ENCODE assay signal across 8 cellular contexts in the genomic region with DNA sequence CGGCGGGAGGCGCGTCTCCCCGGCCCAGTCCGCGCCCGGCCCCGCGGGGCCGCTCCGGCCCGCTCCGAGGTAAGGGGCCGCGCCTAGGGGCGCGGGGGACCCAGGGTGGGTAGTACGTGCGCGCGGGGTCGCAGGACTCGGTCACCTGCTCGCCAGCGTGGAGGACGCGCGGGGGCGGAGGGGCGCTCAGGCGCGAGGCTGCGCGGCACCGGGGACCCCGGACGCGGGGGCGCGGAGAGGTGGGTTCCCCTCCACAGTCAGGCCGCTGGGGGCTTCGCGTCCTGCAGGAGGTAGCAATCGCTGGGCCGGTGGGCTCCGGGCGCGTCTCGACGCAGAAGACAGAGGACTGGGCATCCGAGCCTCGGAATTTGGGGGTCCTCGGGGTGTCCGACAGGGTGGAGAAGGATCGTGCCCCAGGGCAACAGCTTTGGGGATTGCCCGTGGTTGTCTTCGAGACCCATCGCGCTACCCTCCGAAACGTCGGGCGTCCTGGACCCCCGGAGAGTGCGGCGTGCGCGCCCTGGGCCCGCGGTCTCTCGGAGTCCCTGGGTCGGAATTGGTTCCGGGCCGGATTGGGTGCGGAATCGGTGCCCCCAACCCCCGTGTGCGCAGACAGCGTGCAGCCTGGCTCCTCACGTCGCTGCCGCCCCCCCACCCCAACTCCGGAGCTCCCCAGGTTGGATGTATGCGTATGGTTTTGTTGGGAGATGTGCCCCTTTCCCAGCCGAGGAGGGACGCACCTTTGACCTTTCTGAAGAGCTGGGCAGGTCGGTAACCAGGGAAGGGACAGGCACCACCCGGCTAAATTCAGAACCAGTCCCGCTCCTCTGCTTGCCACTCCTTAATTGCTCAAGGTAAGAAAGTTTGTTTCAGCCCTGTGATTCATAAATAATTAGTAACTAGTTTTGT. TPM values are rescaled to one million over a fixed set of nuclear protein-coding genes. Genes with fewer than 3 reads are reported as not detected.
DNase-seq lines count a peak whose midpoint lies in the region; ATAC-seq and TF ChIP-seq lines count a peak whose summit lies in the region.

No MANE protein-coding gene starts in this region.

- H3K27me3 ChIP-seq in DND-41 (ENCODE audit: insufficient read depth, low read length, poor library complexity), result no peaks in the 10 kb centered on the region
- H3K27me3 ChIP-seq in parathyroid adenoma (ENCODE audit: control insufficient read depth, insufficient read depth, low read length), result no peaks in the 10 kb centered on the region

- H4K20me1 ChIP-seq in DND-41 (ENCODE audit: insufficient read depth, low read length), result no peaks in the 10 kb centered on the region

- no peak overlapping the region for H3K27ac Mint-ChIP-seq in activated CD4-positive, alpha-beta memory T cell treated with anti-CD3 and anti-CD28 coated beads for 36 hours
- no peak overlapping the region for H3K27ac Mint-ChIP-seq in immature natural killer cell

- H3K4me1 ChIP-seq in DND-41 (ENCODE audit: insufficient read depth, low read length) (peaks cover 17% of the 10 kb centered on the region), parathyroid adenoma (no peaks in the 10 kb centered on the region)

- peak overlapping the region; percentile 77 for H3K4me2 ChIP-seq in DND-41 (ENCODE audit: insufficient read depth, low read length)
- H3K4me2 ChIP-seq in parathyroid adenoma (ENCODE audit: low read length), result peak overlapping the region; percentile 75

- H3K4me3 Mint-ChIP-seq in activated CD4-positive, alpha-beta memory T cell treated with anti-CD3 and anti-CD28 coated beads for 36 hours, result peak overlapping the region; percentile 44
- H3K4me3 Mint-ChIP-seq in immature natural killer cell, result no peak overlapping the region

- H3K9me3 ChIP-seq in DND-41 (ENCODE audit: insufficient read depth, low read length, severe bottlenecking), result no peaks in the 10 kb centered on the region
- no peaks in the 10 kb centered on the region for H3K9me3 ChIP-seq in parathyroid adenoma (ENCODE audit: control insufficient read depth, low read length)

- DNase-seq in DND-41 (peak; percentile 8), fibroblast of pulmonary artery (ENCODE audit: low read depth) (no peak), kidney tubule cell (ENCODE audit: low spot score) (no peak), immature natural killer cell (no peak)
- DNase-seq in activated CD4-positive, alpha-beta memory T cell treated with anti-CD3 and anti-CD28 coated beads for 36 hours, result no peak

- intact Hi-C loops in activated CD4-positive, alpha-beta memory T cell treated with anti-CD3 and anti-CD28 coated beads for 36 hours (cut with micrococcal nuclease), result no loop called here

- H3K9me3 Mint-ChIP-seq in activated CD4-positive, alpha-beta memory T cell treated with anti-CD3 and anti-CD28 coated beads for 36 hours, result no peaks in the 10 kb centered on the region
- peaks cover 0 to 2% (median 0%) of the 10 kb centered on the region in 6 donors for H3K9me3 Mint-ChIP-seq in immature natural killer cell

- H3K27ac ChIP-seq in DND-41 (ENCODE audit: low read length) (0 out of 2 replicates have a peak overlapping the region, but pooled peaks have one; percentile 26), parathyroid adenoma (no peak overlapping the region)

- TF ChIP-seq CTCF in DND-41 (IDR thresholded peaks at IDR 0.05; ENCODE audit: borderline replicate concordance, extremely low read depth, low read length, poor library complexity, severe bottlenecking) (no peak), fibroblast of pulmonary artery (IDR thresholded peaks at IDR 0.05; ENCODE audit: low read length, missing control alignments) (no peak), parathyroid adenoma (IDR thresholded peaks at IDR 0.05) (no peak)

- no peaks in the 10 kb centered on the region for H3K36me3 Mint-ChIP-seq in activated CD4-positive, alpha-beta memory T cell treated with anti-CD3 and anti-CD28 coated beads for 36 hours
- H3K36me3 Mint-ChIP-seq in immature natural killer cell, result no peaks in the 10 kb centered on the region

- ATAC-seq in DND-41 (ENCODE audit: insufficient read depth, low read depth) (peak; percentile 20; the same call in 2 of the 3 replicates), GM21576 (IDR thresholded peaks at IDR 0.05; ENCODE audit: unreplicated experiment) (no peak), HG02885 (IDR thresholded peaks at IDR 0.05; ENCODE audit: poor library complexity, unreplicated experiment) (no peak)

- H3K4me3 ChIP-seq in DND-41 (ENCODE audit: low read depth in 1 of 2, low read length in 2 of 2), result peak overlapping the region; percentile 33 to 64; a peak in 3 of 4 replicates
- H3K4me3 ChIP-seq in fibroblast of pulmonary artery (replicated peaks; ENCODE audit: low read depth, low read length), result peak overlapping the region; percentile 90
- peak overlapping the region; percentile 28 for H3K4me3 ChIP-seq in parathyroid adenoma (ENCODE audit: low read depth, low read length)

- H3K27me3 Mint-ChIP-seq in activated CD4-positive, alpha-beta memory T cell treated with anti-CD3 and anti-CD28 coated beads for 36 hours, result peaks cover 41% of the 10 kb centered on the region
- H3K27me3 Mint-ChIP-seq in immature natural killer cell (ENCODE audit: low read depth in 3 of 3), result peaks cover 5 to 11% (median 8%) of the 10 kb centered on the region in 3 donors

- H3K9ac ChIP-seq in DND-41 (ENCODE audit: low read depth, low read length), result peak overlapping the region; percentile 65
- no peak overlapping the region for H3K9ac ChIP-seq in parathyroid adenoma

- CTCF ChIA-PET in activated CD4-positive, alpha-beta memory T cell treated with anti-CD3 and anti-CD28 coated beads for 36 hours (lab: Charles Lee), result no interaction called here

- H3K4me1 Mint-ChIP-seq in activated CD4-positive, alpha-beta memory T cell treated with anti-CD3 and anti-CD28 coated beads for 36 hours (ENCODE audit: low read depth), result peaks cover 4% of the 10 kb centered on the region
- no peaks in the 10 kb centered on the region for H3K4me1 Mint-ChIP-seq in immature natural killer cell

- H2AFZ ChIP-seq in DND-41 (ENCODE audit: low read depth, low read length) (peak overlapping the region; percentile 56; the same call in 1 of the 2 replicates), parathyroid adenoma (peak overlapping the region; percentile 56)

- POLR2A ChIA-PET in activated CD4-positive, alpha-beta memory T cell treated with anti-CD3 and anti-CD28 coated beads for 36 hours (lab: Charles Lee), result interaction anchor here (0.5 kb wide), 1 partner anchor 14 kb away, joined by 3 read pairs; no protein-coding TSS in a partner anchor

- H3K36me3 ChIP-seq in DND-41 (ENCODE audit: insufficient read depth, low read length), result no peaks in the 10 kb centered on the region
- H3K36me3 ChIP-seq in parathyroid adenoma (ENCODE audit: control insufficient read depth, insufficient read depth, low read length), result no peaks in the 10 kb centered on the region

- H3K79me2 ChIP-seq in DND-41 (ENCODE audit: insufficient read depth, low read length), result peaks cover 4% of the 10 kb centered on the region
- no peaks in the 10 kb centered on the region for H3K79me2 ChIP-seq in parathyroid adenoma

RNA-seq across cellular contexts. Expression of gene NPAS2, which starts 0.7 kb away (rescaled TPM):
- total RNA-seq in activated CD4-positive, alpha-beta memory T cell treated with anti-CD3 and anti-CD28 coated beads for 36 hours, result 1 to 10 TPM; 1.4 to 2.3 TPM
- polyA plus RNA-seq in immature natural killer cell, result not detected

Comparison
In these comparisons a context has a peak if more than half of its experiments do, and no peak if none do; other contexts are left out.
1. H3K4me3 ChIP-seq: peak in every context shown above with its lines; median percentile 90 in fibroblast of pulmonary artery; 48 in DND-41; 28 in parathyroid adenoma.